ENCODE assay signal across 10 cellular contexts in genomic region chr10:110074298-110074697, GRCh38.
DNase-seq lines count a peak whose midpoint lies in the region; ATAC-seq and TF ChIP-seq lines count a peak whose summit lies in the region.
"Had no signal": no experiment of that assay in that cellular context is flagged by ENCODE, and none has a peak within 500 bp of the region (broad histone marks: within the 10 kb centered on the region; RNA-seq: fewer than 3 reads in every experiment).

No MANE protein-coding gene starts in this region.

- H3K9me2 ChIP-seq in Karpas-422 (replicated peaks; ENCODE audit: insufficient read depth, low read length), result no peaks in the 10 kb centered on the region

- CTCF ChIA-PET in activated B cell treated with CpG ODN at 0.5 μM for 24 hours (lab: Charles Lee), result interaction anchor here (1.2 to 1.4 kb wide), 2 partner anchors 66 to 205 kb away, joined by 3 read pairs; no protein-coding TSS in a partner anchor

- no peak overlapping the region for H3K9ac ChIP-seq in liver (ENCODE audit: low read depth in 1 of 2, low read length in 2 of 2)
- no peak overlapping the region for H3K9ac ChIP-seq in Karpas-422 (ENCODE audit: low read length)

- H3K27me3 ChIP-seq in liver (ENCODE audit: control insufficient read depth in 4 of 4, insufficient read depth in 4 of 4, low read length in 3 of 4) (no peaks in the 10 kb centered on the region), Karpas-422 (ENCODE audit: low read length) (no peaks in the 10 kb centered on the region)

- peak overlapping the region; percentile 88 for H3K27ac Mint-ChIP-seq in stimulated activated naive CD8-positive, alpha-beta T cell treated with anti-CD3 and anti-CD28 coated beads, Interleukin-15, Interleukin-2, amounts not matched to agents 100 ng/mL and 50 ng/mL, for 24 hours
- peak overlapping the region; percentile 88 for H3K27ac Mint-ChIP-seq in activated B cell treated with CpG ODN at 0.5 μM for 24 hours

- H3K9me3 Mint-ChIP-seq in stimulated activated naive CD8-positive, alpha-beta T cell treated with anti-CD3 and anti-CD28 coated beads, Interleukin-15, Interleukin-2, amounts not matched to agents 100 ng/mL and 50 ng/mL, for 24 hours, result no peaks in the 10 kb centered on the region
- H3K9me3 Mint-ChIP-seq in activated B cell treated with CpG ODN at 0.5 μM for 24 hours, result peaks cover 6% of the 10 kb centered on the region

- peak overlapping the region; percentile 6 for H3K4me3 Mint-ChIP-seq in stimulated activated naive CD8-positive, alpha-beta T cell treated with anti-CD3 and anti-CD28 coated beads, Interleukin-15, Interleukin-2, amounts not matched to agents 100 ng/mL and 50 ng/mL, for 24 hours
- H3K4me3 Mint-ChIP-seq in activated B cell treated with CpG ODN at 0.5 μM for 24 hours, result peak overlapping the region; percentile 57

- DNase-seq in stimulated activated naive CD8-positive, alpha-beta T cell treated with anti-CD3 and anti-CD28 coated beads, Interleukin-15, Interleukin-2, amounts not matched to agents 100 U/mL and 50 U/mL, for 24 hours, result no peak
- DNase-seq in activated B cell treated with CpG ODN at 0.5 μM for 24 hours (no peak), KG1 (lab: John Stamatoyannopoulos, UW) (no peak), Karpas-422 (no peak), ecto neural progenitor cell (ENCODE audit: low spot score) (no peak)
- DNase-seq: NCI-H2171 treated with DMSO at 0.1 percent for 48 hours had no signal

- intact Hi-C loops in activated B cell treated with CpG ODN at 0.5 μM for 24 hours (cut with micrococcal nuclease), result no loop called here

- H4K20me1 ChIP-seq in Karpas-422 (ENCODE audit: insufficient read depth, low read depth, low read length), result no peaks in the 10 kb centered on the region; the same call in 1 of the 2 replicates

- H3K9me3 ChIP-seq in liver (ENCODE audit: control insufficient read depth in 4 of 4, low read length in 3 of 4), result no peaks in the 10 kb centered on the region
- H3K9me3 ChIP-seq in Karpas-422 (ENCODE audit: low read length), result no peaks in the 10 kb centered on the region

- H3K4me3 ChIP-seq in liver (ENCODE audit: low read depth in 1 of 3, low read length in 3 of 3) (no peak overlapping the region), Karpas-422 (ENCODE audit: low read length) (no peak overlapping the region)

- H3K79me2 ChIP-seq in Karpas-422 (ENCODE audit: low read length), result no peaks in the 10 kb centered on the region

- POLR2A ChIA-PET in activated B cell treated with CpG ODN at 0.5 μM for 24 hours (lab: Charles Lee), result interaction anchor here (1.2 to 6.0 kb wide), 3 partner anchors 14 to 66 kb away, joined by 3 to 71 read pairs (median 9); partner anchors contain the start of gene ADD3

- H2AFZ ChIP-seq in Karpas-422 (ENCODE audit: low read length), result no peak overlapping the region

- H3K27me3 Mint-ChIP-seq in stimulated activated naive CD8-positive, alpha-beta T cell treated with anti-CD3 and anti-CD28 coated beads, Interleukin-15, Interleukin-2, amounts not matched to agents 100 ng/mL and 50 ng/mL, for 24 hours, result no peaks in the 10 kb centered on the region
- H3K27me3 Mint-ChIP-seq in activated B cell treated with CpG ODN at 0.5 μM for 24 hours, result no peaks in the 10 kb centered on the region

- peaks cover 92% of the 10 kb centered on the region for H3K4me1 Mint-ChIP-seq in stimulated activated naive CD8-positive, alpha-beta T cell treated with anti-CD3 and anti-CD28 coated beads, Interleukin-15, Interleukin-2, amounts not matched to agents 100 ng/mL and 50 ng/mL, for 24 hours (ENCODE audit: low read depth)
- H3K4me1 Mint-ChIP-seq in activated B cell treated with CpG ODN at 0.5 μM for 24 hours, result peaks cover 83% of the 10 kb centered on the region

- ATAC-seq in stimulated activated naive CD8-positive, alpha-beta T cell treated with anti-CD3 and anti-CD28 coated beads, Interleukin-15, Interleukin-2, amounts not matched to agents 100 U/mL and 50 U/mL, for 24 hours, result no peak
- ATAC-seq in activated B cell treated with CpG ODN at 0.5 μM for 24 hours (ENCODE audit: low read depth), result peak; percentile 47
- ATAC-seq in HG03025 (IDR thresholded peaks at IDR 0.05; ENCODE audit: low FRiP score, unreplicated experiment), result no peak
- ATAC-seq: HCT116 had no signal

- WGBS in liver, result 72% methylated on average over 3 of the region's 3 CpGs

- no peaks in the 10 kb centered on the region for H3K36me3 Mint-ChIP-seq in stimulated activated naive CD8-positive, alpha-beta T cell treated with anti-CD3 and anti-CD28 coated beads, Interleukin-15, Interleukin-2, amounts not matched to agents 100 ng/mL and 50 ng/mL, for 24 hours (ENCODE audit: low read depth)
- peaks cover 6% of the 10 kb centered on the region for H3K36me3 Mint-ChIP-seq in activated B cell treated with CpG ODN at 0.5 μM for 24 hours (ENCODE audit: low read depth)

- no peak overlapping the region for H3K4me2 ChIP-seq in Karpas-422 (ENCODE audit: low read depth, low read length, poor library complexity, severe bottlenecking)

- H3K4me1 ChIP-seq in liver (ENCODE audit: control insufficient read depth in 4 of 4, insufficient read depth in 4 of 4, low read length in 3 of 4) (peaks cover 0 to 12% (median 5%) of the 10 kb centered on the region in 4 donors), Karpas-422 (ENCODE audit: low read length) (peaks cover 16% of the 10 kb centered on the region)

- H3K36me3 ChIP-seq in liver (ENCODE audit: control insufficient read depth in 4 of 4, insufficient read depth in 3 of 4, low read depth in 1 of 4, low read length in 3 of 4) (no peaks in the 10 kb centered on the region), Karpas-422 (ENCODE audit: insufficient read depth, low read length) (no peaks in the 10 kb centered on the region)

- no peak for TF ChIP-seq CTCF in activated B cell treated with CpG ODN at 0.5 μM for 24 hours (IDR thresholded peaks at IDR 0.05)
- no peak for TF ChIP-seq CTCF in liver (IDR thresholded peaks at IDR 0.05; ENCODE audit: low read depth, low read length, missing input control)

- no peak for TF ChIP-seq RAD21 in liver (IDR thresholded peaks at IDR 0.05)

- no peak overlapping the region for H3K27ac ChIP-seq in liver (ENCODE audit: low read depth in 1 of 2, low read length in 2 of 2)
- H3K27ac ChIP-seq in Karpas-422 (ENCODE audit: low read length), result no peak overlapping the region

TF ChIP-seq in liver, 16 proteins besides CTCF, POLR2A, EP300 and RAD21:
- TF ChIP-seq HNF4G (IDR thresholded peaks at IDR 0.05), result no peak
- TF ChIP-seq GABPA (IDR thresholded peaks at IDR 0.05 in 1 of 2, conservative IDR thresholded peaks at IDR 0.05 in 1 of 2), result no peak
- TF ChIP-seq SP1 (IDR thresholded peaks at IDR 0.05), result peak; percentile 14
- TF ChIP-seq NR2F2 (IDR thresholded peaks at IDR 0.05), result peak; percentile 48
- no peak for TF ChIP-seq ZBTB33 (IDR thresholded peaks at IDR 0.05)
- peak in 1 of 2 donors; percentile 15 for TF ChIP-seq RXRA (IDR thresholded peaks at IDR 0.05)
- no peak for TF ChIP-seq MAX (IDR thresholded peaks at IDR 0.05)
